10 cellular contexts compared by ENCODE assay signal in genomic region chr6:29017428-29017802, GRCh38. TPM values are rescaled to one million over a fixed set of nuclear protein-coding genes. Genes with fewer than 3 reads are reported as not detected.
DNase-seq lines count a peak whose midpoint lies in the region; ATAC-seq and TF ChIP-seq lines count a peak whose summit lies in the region.
"Had no signal": no experiment of that assay in that cellular context is flagged by ENCODE, and none has a peak within 500 bp of the region (broad histone marks: within the 10 kb centered on the region; RNA-seq: fewer than 3 reads in every experiment).

No MANE protein-coding gene starts in this region.

- TF ChIP-seq CTCF in A673 (conservative IDR thresholded peaks at IDR 0.05; ENCODE audit: low read depth, low read length) (no peak), Caco-2 (IDR thresholded peaks at IDR 0.05; ENCODE audit: insufficient read depth in 1 of 2, low read depth in 1 of 2, low read length in 1 of 2, severe bottlenecking in 1 of 2, unreplicated experiment in 1 of 2) (no peak), tibial artery (IDR thresholded peaks at IDR 0.05) (no peak)

- H3K4me1 Mint-ChIP-seq in Caco-2 (ENCODE audit: low read depth, unreplicated experiment) (peaks cover 6% of the 10 kb centered on the region), memory B cell (peaks cover 12% of the 10 kb centered on the region)
- peaks cover 14% of the 10 kb centered on the region for H3K4me1 Mint-ChIP-seq in activated CD4-positive, alpha-beta memory T cell treated with anti-CD3 and anti-CD28 coated beads, Interleukin-2, amount 10 ng/mL, durations not matched to agents 7 days and 5 days

- no peak for DNase-seq in A673 (ENCODE audit: low spot score)
- no peak for DNase-seq in Caco-2
- no peak for DNase-seq in activated CD4-positive, alpha-beta memory T cell treated with anti-CD3 and anti-CD28 coated beads, Interleukin-2, amount 10 ng/mL, durations not matched to agents 7 days and 5 days
- DNase-seq in memory B cell (ENCODE audit: low spot score in 2 of 2): no peak
- no peak for DNase-seq in tibial artery
- DNase-seq in NAMALWA (ENCODE audit: low spot score): no peak
- no peak for DNase-seq in MV-4-11 (lab: John Stamatoyannopoulos, UW)
- DNase-seq: SIG-M5 had no signal

- H3K36me3 ChIP-seq in A673 (ENCODE audit: insufficient read depth, low read length, poor library complexity, severe bottlenecking) (no peaks in the 10 kb centered on the region), Caco-2 (ENCODE audit: control insufficient read depth, insufficient read depth, low read length) (no peaks in the 10 kb centered on the region), tibial artery (no peaks in the 10 kb centered on the region)
- H3K36me3 ChIP-seq: WERI-Rb-1 had no signal

- POLR2A ChIA-PET in A673 (lab: Charles Lee; ENCODE audit: low non-redundant PET): no interaction called here
- POLR2A ChIA-PET in Caco-2 (lab: Charles Lee): no interaction called here
- POLR2A ChIA-PET in activated CD4-positive, alpha-beta memory T cell treated with anti-CD3 and anti-CD28 coated beads, Interleukin-2, amount 10 ng/mL, durations not matched to agents 7 days and 5 days (lab: Charles Lee): no interaction called here

- BruUV-seq in A673 (replicated peaks; lab: Mats Ljungman, UMichigan): no TSS peak
- BruUV-seq in Caco-2 (replicated peaks; lab: Mats Ljungman, UMichigan): no TSS peak

- no peak overlapping the region for H3K27ac ChIP-seq in A673 (ENCODE audit: low read depth, low read length, poor library complexity, severe bottlenecking)
- no peak overlapping the region for H3K27ac ChIP-seq in tibial artery

- H3K27me3 Mint-ChIP-seq in Caco-2 (ENCODE audit: insufficient read depth, unreplicated experiment) (peaks cover 5% of the 10 kb centered on the region), memory B cell (peaks cover 19% of the 10 kb centered on the region)
- peaks cover 10% of the 10 kb centered on the region for H3K27me3 Mint-ChIP-seq in activated CD4-positive, alpha-beta memory T cell treated with anti-CD3 and anti-CD28 coated beads, Interleukin-2, amount 10 ng/mL, durations not matched to agents 7 days and 5 days

- intact Hi-C loops in A673 (cut with micrococcal nuclease; ENCODE audit: unreplicated experiment) (loop anchor here (2.0 to 10.0 kb wide), 2 partner anchors 179 to 567 kb away; partner anchors contain the start of gene OR2H2), Caco-2 (cut with micrococcal nuclease; ENCODE audit: unreplicated experiment) (loop anchor here (1.0 to 5.0 kb wide), 4 partner anchors 65 to 180 kb away; partner anchors contain the start of gene TRIM27), tibial artery (cut with DNase I; ENCODE audit: low total_unique reads) (loop anchor here (5.0 to 10.0 kb wide), 2 partner anchors 153 to 330 kb away; no protein-coding TSS in a partner anchor)

- H3K27me3 ChIP-seq in A673 (replicated peaks; ENCODE audit: insufficient read depth, low read depth, low read length, poor library complexity) (no peaks in the 10 kb centered on the region), Caco-2 (replicated peaks; ENCODE audit: control insufficient read depth, insufficient read depth, low read length) (no peaks in the 10 kb centered on the region), tibial artery (peaks cover 0 to 14% of the 10 kb centered on the region in 2 donors)

- no peak for ATAC-seq in memory B cell (ENCODE audit: low read depth)
- no peak for ATAC-seq in esophagus mucosa

- H3K4me1 ChIP-seq in A673 (ENCODE audit: insufficient read depth, low read length, poor library complexity, severe bottlenecking) (no peaks in the 10 kb centered on the region), Caco-2 (peaks cover 3% of the 10 kb centered on the region; the same call in 1 of the 2 replicates), tibial artery (peaks cover 0 to 23% (median 5%) of the 10 kb centered on the region in 4 donors)

- H3K36me3 Mint-ChIP-seq in Caco-2 (ENCODE audit: insufficient read depth, unreplicated experiment): peaks cover 6% of the 10 kb centered on the region
- H3K36me3 Mint-ChIP-seq in activated CD4-positive, alpha-beta memory T cell treated with anti-CD3 and anti-CD28 coated beads, Interleukin-2, amount 10 ng/mL, durations not matched to agents 7 days and 5 days (ENCODE audit: low read depth): peaks cover 4% of the 10 kb centered on the region
- no peaks in the 10 kb centered on the region for H3K36me3 Mint-ChIP-seq in memory B cell

- H3K4me3 ChIP-seq in A673 (ENCODE audit: low read depth, low read length, poor library complexity, severe bottlenecking): peak overlapping the region; percentile 54
- no peak overlapping the region for H3K4me3 ChIP-seq in Caco-2 (ENCODE audit: low read depth, low read length)
- peak overlapping the region in 1 of 2 donors; percentile 59 for H3K4me3 ChIP-seq in tibial artery

- CTCF ChIA-PET in A673 (lab: Charles Lee) (no interaction called here), Caco-2 (lab: Charles Lee) (no interaction called here)
- CTCF ChIA-PET in activated CD4-positive, alpha-beta memory T cell treated with anti-CD3 and anti-CD28 coated beads, Interleukin-2, amount 10 ng/mL, durations not matched to agents 7 days and 5 days (lab: Charles Lee): no interaction called here

- peak overlapping the region; percentile 41 for H3K27ac Mint-ChIP-seq in Caco-2 (ENCODE audit: unreplicated experiment)
- no peak overlapping the region for H3K27ac Mint-ChIP-seq in activated CD4-positive, alpha-beta memory T cell treated with anti-CD3 and anti-CD28 coated beads, Interleukin-2, amount 10 ng/mL, durations not matched to agents 7 days and 5 days
- no peak overlapping the region for H3K27ac Mint-ChIP-seq in memory B cell

- H3K4me3 Mint-ChIP-seq in Caco-2 (ENCODE audit: unreplicated experiment): peak overlapping the region; percentile 96
- H3K4me3 Mint-ChIP-seq in activated CD4-positive, alpha-beta memory T cell treated with anti-CD3 and anti-CD28 coated beads, Interleukin-2, amount 10 ng/mL, durations not matched to agents 7 days and 5 days: peak overlapping the region; percentile 81
- peak overlapping the region; percentile 76 for H3K4me3 Mint-ChIP-seq in memory B cell

- no peaks in the 10 kb centered on the region for H3K9me3 ChIP-seq in A673 (ENCODE audit: low read depth, low read length, poor library complexity, severe bottlenecking)
- 0 out of 2 replicates have a peak, but pooled peaks cover 3% of the 10 kb centered on the region for H3K9me3 ChIP-seq in Caco-2
- H3K9me3 ChIP-seq in tibial artery: no peaks in the 10 kb centered on the region

- H3K9me3 Mint-ChIP-seq in Caco-2 (ENCODE audit: unreplicated experiment) (no peaks in the 10 kb centered on the region), memory B cell (peaks cover 3% of the 10 kb centered on the region)
- peaks cover 2% of the 10 kb centered on the region for H3K9me3 Mint-ChIP-seq in activated CD4-positive, alpha-beta memory T cell treated with anti-CD3 and anti-CD28 coated beads, Interleukin-2, amount 10 ng/mL, durations not matched to agents 7 days and 5 days

RNA-seq across cellular contexts. Expression of gene ZNF311, which starts 12.3 kb away (rescaled TPM):
- total RNA-seq in A673 (2021): 0.84 and 0.92 TPM in 2 replicates
- total RNA-seq in Caco-2 (2022): 1.8 and 2.9 TPM in 2 replicates
- under 1 TPM; 0.53 to 0.65 TPM for total RNA-seq in activated CD4-positive, alpha-beta memory T cell treated with anti-CD3 and anti-CD28 coated beads, Interleukin-2, amount 10 ng/mL, durations not matched to agents 7 days and 5 days
- total RNA-seq in esophagus mucosa: 1.1 TPM

RNA-seq across cellular contexts. Expression of gene OR2W1, which starts 27.6 kb away (rescaled TPM):
- total RNA-seq in A673 (2021): not detected in 2 replicates
- total RNA-seq in Caco-2 (2022): not detected in 2 replicates
- not detected for total RNA-seq in activated CD4-positive, alpha-beta memory T cell treated with anti-CD3 and anti-CD28 coated beads, Interleukin-2, amount 10 ng/mL, durations not matched to agents 7 days and 5 days
- total RNA-seq in esophagus mucosa: not detected
